In the genomic region with DNA sequence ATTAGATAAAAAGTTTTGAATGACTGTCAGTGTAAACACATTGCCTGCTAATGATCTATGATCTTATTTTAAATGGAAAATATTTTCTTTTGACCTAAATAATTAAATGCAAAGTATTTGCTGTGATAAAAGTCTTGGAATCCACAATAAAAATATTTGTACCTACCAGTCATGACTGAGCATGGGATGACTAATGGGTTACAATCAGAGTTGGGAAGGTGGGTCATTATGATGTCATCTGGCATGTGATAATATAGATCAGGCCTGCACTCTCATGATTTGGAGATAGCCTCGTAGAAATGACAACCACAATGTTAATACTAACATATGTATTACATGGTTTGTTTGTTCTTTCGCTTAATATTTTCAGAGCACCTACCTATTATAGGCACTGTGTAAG, we compare ENCODE assay signal across 2 cellular contexts.
TF ChIP-seq lines count a peak whose summit lies in the region.

No MANE protein-coding gene starts in this region.

TF ChIP-seq in SK-N-SH treated with all-trans-retinoic acid at 6 μM for 48 hours, 23 proteins besides CTCF, POLR2A, EP300 and RAD21 (continued from another document):
- TF ChIP-seq, protein P1, sequence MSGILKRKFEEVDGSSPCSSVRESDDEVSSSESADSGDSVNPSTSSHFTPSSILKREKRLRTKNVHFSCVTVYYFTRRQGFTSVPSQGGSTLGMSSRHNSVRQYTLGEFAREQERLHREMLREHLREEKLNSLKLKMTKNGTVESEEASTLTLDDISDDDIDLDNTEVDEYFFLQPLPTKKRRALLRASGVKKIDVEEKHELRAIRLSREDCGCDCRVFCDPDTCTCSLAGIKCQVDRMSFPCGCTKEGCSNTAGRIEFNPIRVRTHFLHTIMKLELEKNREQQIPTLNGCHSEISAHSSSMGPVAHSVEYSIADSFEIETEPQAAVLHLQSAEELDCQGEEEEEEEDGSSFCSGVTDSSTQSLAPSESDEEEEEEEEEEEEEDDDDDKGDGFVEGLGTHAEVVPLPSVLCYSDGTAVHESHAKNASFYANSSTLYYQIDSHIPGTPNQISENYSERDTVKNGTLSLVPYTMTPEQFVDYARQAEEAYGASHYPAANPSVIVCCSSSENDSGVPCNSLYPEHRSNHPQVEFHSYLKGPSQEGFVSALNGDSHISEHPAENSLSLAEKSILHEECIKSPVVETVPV (CRISPR knock-in tag; IDR thresholded peaks at IDR 0.05): no peak
- no peak for TF ChIP-seq SNAI2 (CRISPR knock-in tag; IDR thresholded peaks at IDR 0.05)
TF ChIP-seq in SK-N-SH treated with all-trans-retinoic acid at 6 μM for 48 hours: peak in this region for 1.

TF ChIP-seq in SK-N-SH, 30 proteins besides CTCF, POLR2A, EP300 and RAD21:
- TF ChIP-seq, protein P2, sequence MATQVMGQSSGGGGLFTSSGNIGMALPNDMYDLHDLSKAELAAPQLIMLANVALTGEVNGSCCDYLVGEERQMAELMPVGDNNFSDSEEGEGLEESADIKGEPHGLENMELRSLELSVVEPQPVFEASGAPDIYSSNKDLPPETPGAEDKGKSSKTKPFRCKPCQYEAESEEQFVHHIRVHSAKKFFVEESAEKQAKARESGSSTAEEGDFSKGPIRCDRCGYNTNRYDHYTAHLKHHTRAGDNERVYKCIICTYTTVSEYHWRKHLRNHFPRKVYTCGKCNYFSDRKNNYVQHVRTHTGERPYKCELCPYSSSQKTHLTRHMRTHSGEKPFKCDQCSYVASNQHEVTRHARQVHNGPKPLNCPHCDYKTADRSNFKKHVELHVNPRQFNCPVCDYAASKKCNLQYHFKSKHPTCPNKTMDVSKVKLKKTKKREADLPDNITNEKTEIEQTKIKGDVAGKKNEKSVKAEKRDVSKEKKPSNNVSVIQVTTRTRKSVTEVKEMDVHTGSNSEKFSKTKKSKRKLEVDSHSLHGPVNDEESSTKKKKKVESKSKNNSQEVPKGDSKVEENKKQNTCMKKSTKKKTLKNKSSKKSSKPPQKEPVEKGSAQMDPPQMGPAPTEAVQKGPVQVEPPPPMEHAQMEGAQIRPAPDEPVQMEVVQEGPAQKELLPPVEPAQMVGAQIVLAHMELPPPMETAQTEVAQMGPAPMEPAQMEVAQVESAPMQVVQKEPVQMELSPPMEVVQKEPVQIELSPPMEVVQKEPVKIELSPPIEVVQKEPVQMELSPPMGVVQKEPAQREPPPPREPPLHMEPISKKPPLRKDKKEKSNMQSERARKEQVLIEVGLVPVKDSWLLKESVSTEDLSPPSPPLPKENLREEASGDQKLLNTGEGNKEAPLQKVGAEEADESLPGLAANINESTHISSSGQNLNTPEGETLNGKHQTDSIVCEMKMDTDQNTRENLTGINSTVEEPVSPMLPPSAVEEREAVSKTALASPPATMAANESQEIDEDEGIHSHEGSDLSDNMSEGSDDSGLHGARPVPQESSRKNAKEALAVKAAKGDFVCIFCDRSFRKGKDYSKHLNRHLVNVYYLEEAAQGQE (IDR thresholded peaks at IDR 0.05; ENCODE audit: low read depth, low read length): no peak
- TF ChIP-seq GABPA (IDR thresholded peaks at IDR 0.05; ENCODE audit: low read depth) (no peak), MXI1 (IDR thresholded peaks at IDR 0.05; ENCODE audit: low read depth, low read length) (no peak), YY1 (IDR thresholded peaks at IDR 0.05; ENCODE audit: low read depth) (no peak), EZH2phosphoT487 (IDR thresholded peaks at IDR 0.05; ENCODE audit: borderline replicate concordance, low read depth) (no peak), POLR2AphosphoS5 (IDR thresholded peaks at IDR 0.05; ENCODE audit: low read depth, low read length) (no peak), TEAD4 (IDR thresholded peaks at IDR 0.05; ENCODE audit: borderline replicate concordance, insufficient read depth) (no peak), NRF1 (IDR thresholded peaks at IDR 0.05; ENCODE audit: low read depth, low read length) (no peak), JUND (IDR thresholded peaks at IDR 0.05) (no peak), MEF2A (IDR thresholded peaks at IDR 0.05; ENCODE audit: borderline replicate concordance, low read depth) (no peak), SIN3A (IDR thresholded peaks at IDR 0.05; ENCODE audit: borderline replicate concordance, low read depth, low read length) (no peak), CHD2 (IDR thresholded peaks at IDR 0.05; ENCODE audit: low read length, partially characterized antibody) (no peak), SMC3 (IDR thresholded peaks at IDR 0.05; ENCODE audit: low read depth, low read length) (no peak), FOSL2 (IDR thresholded peaks at IDR 0.05; ENCODE audit: borderline replicate concordance, low read depth) (no peak), GATA2 (CRISPR knock-in tag; IDR thresholded peaks at IDR 0.05) (no peak)
- TF ChIP-seq, protein P3, sequence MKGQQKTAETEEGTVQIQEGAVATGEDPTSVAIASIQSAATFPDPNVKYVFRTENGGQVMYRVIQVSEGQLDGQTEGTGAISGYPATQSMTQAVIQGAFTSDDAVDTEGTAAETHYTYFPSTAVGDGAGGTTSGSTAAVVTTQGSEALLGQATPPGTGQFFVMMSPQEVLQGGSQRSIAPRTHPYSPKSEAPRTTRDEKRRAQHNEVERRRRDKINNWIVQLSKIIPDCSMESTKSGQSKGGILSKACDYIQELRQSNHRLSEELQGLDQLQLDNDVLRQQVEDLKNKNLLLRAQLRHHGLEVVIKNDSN (IDR thresholded peaks at IDR 0.05; ENCODE audit: borderline replicate concordance, low read depth): no peak
- TF ChIP-seq, protein P4, sequence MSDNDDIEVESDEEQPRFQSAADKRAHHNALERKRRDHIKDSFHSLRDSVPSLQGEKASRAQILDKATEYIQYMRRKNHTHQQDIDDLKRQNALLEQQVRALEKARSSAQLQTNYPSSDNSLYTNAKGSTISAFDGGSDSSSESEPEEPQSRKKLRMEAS (IDR thresholded peaks at IDR 0.05; ENCODE audit: low read depth): no peak
- TF ChIP-seq, protein P5, sequence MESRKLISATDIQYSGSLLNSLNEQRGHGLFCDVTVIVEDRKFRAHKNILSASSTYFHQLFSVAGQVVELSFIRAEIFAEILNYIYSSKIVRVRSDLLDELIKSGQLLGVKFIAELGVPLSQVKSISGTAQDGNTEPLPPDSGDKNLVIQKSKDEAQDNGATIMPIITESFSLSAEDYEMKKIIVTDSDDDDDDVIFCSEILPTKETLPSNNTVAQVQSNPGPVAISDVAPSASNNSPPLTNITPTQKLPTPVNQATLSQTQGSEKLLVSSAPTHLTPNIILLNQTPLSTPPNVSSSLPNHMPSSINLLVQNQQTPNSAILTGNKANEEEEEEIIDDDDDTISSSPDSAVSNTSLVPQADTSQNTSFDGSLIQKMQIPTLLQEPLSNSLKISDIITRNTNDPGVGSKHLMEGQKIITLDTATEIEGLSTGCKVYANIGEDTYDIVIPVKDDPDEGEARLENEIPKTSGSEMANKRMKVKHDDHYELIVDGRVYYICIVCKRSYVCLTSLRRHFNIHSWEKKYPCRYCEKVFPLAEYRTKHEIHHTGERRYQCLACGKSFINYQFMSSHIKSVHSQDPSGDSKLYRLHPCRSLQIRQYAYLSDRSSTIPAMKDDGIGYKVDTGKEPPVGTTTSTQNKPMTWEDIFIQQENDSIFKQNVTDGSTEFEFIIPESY (IDR thresholded peaks at IDR 0.05; ENCODE audit: borderline replicate concordance, low read depth): no peak
